In genomic region chr1:235575597-235575996, GRCh38 we compare ENCODE assay signal across 21 cellular contexts.
DNase-seq lines count a peak whose midpoint lies in the region; ATAC-seq and TF ChIP-seq lines count a peak whose summit lies in the region.
"Had no signal": no experiment of that assay in that cellular context is flagged by ENCODE, and none has a peak within 500 bp of the region (broad histone marks: within the 10 kb centered on the region; RNA-seq: fewer than 3 reads in every experiment).

No MANE protein-coding gene starts in this region.

- no peaks in the 10 kb centered on the region for H4K20me1 ChIP-seq in Loucy (ENCODE audit: insufficient read depth, low read length, poor library complexity, severe bottlenecking)
- H4K20me1 ChIP-seq: BLaER1 treated with 17β-estradiol and CSF1 and Interleukin-3, amounts not matched to agents 10 nM and 100 nM had no signal

- H3K36me3 ChIP-seq in Loucy (ENCODE audit: insufficient read depth, low read length): no peaks in the 10 kb centered on the region
- H3K36me3 ChIP-seq in left ventricle myocardium inferior: no peaks in the 10 kb centered on the region
- H3K36me3 ChIP-seq in mucosa of descending colon (ENCODE audit: low read depth): no peaks in the 10 kb centered on the region
- H3K36me3 ChIP-seq: BLaER1 treated with 17β-estradiol and CSF1 and Interleukin-3, amounts not matched to agents 10 nM and 100 nM had no signal

- peak overlapping the region; percentile 53 for H3K27ac Mint-ChIP-seq in nephron progenitor cell
- H3K27ac Mint-ChIP-seq: CD14-positive monocyte; CD4-positive, alpha-beta T cell; CD8-positive, alpha-beta memory T cell; HFFc6 had no signal

- no peak overlapping the region for H3K4me2 ChIP-seq in Loucy (ENCODE audit: low read depth, low read length, poor library complexity, severe bottlenecking)
- H3K4me2 ChIP-seq: A549; BLaER1 treated with 17β-estradiol and CSF1 and Interleukin-3, amounts not matched to agents 10 nM and 100 nM had no signal

- no peaks in the 10 kb centered on the region for H3K4me1 Mint-ChIP-seq in nephron progenitor cell
- H3K4me1 Mint-ChIP-seq: CD8-positive, alpha-beta memory T cell had no signal

- H3K27me3 ChIP-seq in Loucy (ENCODE audit: insufficient read depth, low read length, poor library complexity, severe bottlenecking): no peaks in the 10 kb centered on the region
- H3K27me3 ChIP-seq in left ventricle myocardium inferior (ENCODE audit: low read depth): no peaks in the 10 kb centered on the region
- H3K27me3 ChIP-seq: BE2C; BLaER1 treated with 17β-estradiol and CSF1 and Interleukin-3, amounts not matched to agents 10 nM and 100 nM had no signal

- no peak overlapping the region for H3K9ac ChIP-seq in Loucy (ENCODE audit: low read depth, low read length, poor library complexity, severe bottlenecking)
- H3K9ac ChIP-seq: BLaER1 treated with 17β-estradiol and CSF1 and Interleukin-3, amounts not matched to agents 10 nM and 100 nM had no signal

- intact Hi-C loops in sciatic nerve (cut with DNase I): no loop called here
- intact Hi-C loops in left ventricle myocardium inferior (cut with micrococcal nuclease): no loop called here
- intact Hi-C loops in mucosa of descending colon (cut with DNase I, micrococcal nuclease): no loop called here

- 0 out of 2 replicates have a peak overlapping the region, but pooled peaks have one; percentile 12 for H2AFZ ChIP-seq in Loucy (ENCODE audit: low read length)

- no peak overlapping the region for H3K4me3 Mint-ChIP-seq in nephron progenitor cell
- H3K4me3 Mint-ChIP-seq: CD14-positive monocyte; CD4-positive, alpha-beta T cell; CD8-positive, alpha-beta memory T cell; HFFc6 had no signal

- H3K9me3 ChIP-seq in Loucy (ENCODE audit: insufficient read depth, low read depth, low read length): no peaks in the 10 kb centered on the region
- no peaks in the 10 kb centered on the region for H3K9me3 ChIP-seq in left ventricle myocardium inferior (replicated peaks)
- H3K9me3 ChIP-seq in mucosa of descending colon: no peaks in the 10 kb centered on the region
- H3K9me3 ChIP-seq: A549, HAP-1 had no signal

- peak; percentile 26 for DNase-seq in D341Med (ENCODE audit: low spot score)
- DNase-seq in nephron progenitor cell: no peak
- DNase-seq in sciatic nerve (ENCODE audit: low spot score): no peak
- DNase-seq in left ventricle myocardium inferior: no peak
- DNase-seq in mucosa of descending colon: no peak
- no peak for DNase-seq in NCI-H2196 (lab: John Stamatoyannopoulos, UW; ENCODE audit: unreplicated experiment)
- DNase-seq: 8988T; ACHN; AML-193; BE2C; CD4-positive, alpha-beta T cell; CD8-positive, alpha-beta memory T cell; DMS53; DMS79 treated with DMSO at 0.1 percent for 48 hours; GF-D8; HFFc6 had no signal

- peaks cover 4% of the 10 kb centered on the region for H3K9me3 Mint-ChIP-seq in nephron progenitor cell
- H3K9me3 Mint-ChIP-seq: CD4-positive, alpha-beta T cell; CD8-positive, alpha-beta memory T cell; HFFc6 had no signal

- no peak overlapping the region for H3K27ac ChIP-seq in left ventricle myocardium inferior (replicated peaks)
- H3K27ac ChIP-seq: A549; BLaER1 treated with 17β-estradiol and CSF1 and Interleukin-3, amounts not matched to agents 10 nM and 100 nM had no signal

- no peaks in the 10 kb centered on the region for H3K27me3 Mint-ChIP-seq in nephron progenitor cell (ENCODE audit: low read depth, poor library complexity)
- H3K27me3 Mint-ChIP-seq: CD4-positive, alpha-beta T cell; CD8-positive, alpha-beta memory T cell had no signal

- no peak overlapping the region for H3K4me3 ChIP-seq in Loucy (ENCODE audit: low read length, poor library complexity, severe bottlenecking)
- no peak overlapping the region for H3K4me3 ChIP-seq in left ventricle myocardium inferior
- no peak overlapping the region for H3K4me3 ChIP-seq in mucosa of descending colon
- H3K4me3 ChIP-seq: A549; BLaER1 treated with 17β-estradiol and CSF1 and Interleukin-3, amounts not matched to agents 10 nM and 100 nM; HAP-1 had no signal

- ATAC-seq in sciatic nerve: peak; percentile 58
- ATAC-seq in mucosa of descending colon: no peak
- ATAC-seq: A549 had no signal

- peaks cover 13% of the 10 kb centered on the region for H3K36me3 Mint-ChIP-seq in nephron progenitor cell (ENCODE audit: low read depth)
- H3K36me3 Mint-ChIP-seq: CD14-positive monocyte had no signal

- H3K4me1 ChIP-seq in Loucy (ENCODE audit: insufficient read depth, low read length, poor library complexity, severe bottlenecking) (no peaks in the 10 kb centered on the region), left ventricle myocardium inferior (no peaks in the 10 kb centered on the region), mucosa of descending colon (ENCODE audit: low read depth) (no peaks in the 10 kb centered on the region)
- H3K4me1 ChIP-seq: A549, BE2C, HAP-1 had no signal

- TF ChIP-seq CTCF in Loucy (conservative IDR thresholded peaks at IDR 0.05; ENCODE audit: low read length) (no peak), nephron progenitor cell (IDR thresholded peaks at IDR 0.05) (no peak), left ventricle myocardium inferior (IDR thresholded peaks at IDR 0.05; ENCODE audit: borderline replicate concordance) (no peak), mucosa of descending colon (IDR thresholded peaks at IDR 0.05) (no peak)

- H3K79me2 ChIP-seq in Loucy (ENCODE audit: insufficient read depth, low read length): no peaks in the 10 kb centered on the region

- H3K9me2 ChIP-seq in Loucy (replicated peaks; ENCODE audit: low read depth, low read length): no peaks in the 10 kb centered on the region

- no peaks in the 10 kb centered on the region for H3F3A ChIP-seq in Loucy (ENCODE audit: low read depth)
